In genomic region chr6:170616020-170616554, GRCh38 we compare ENCODE assay signal across 1 cellular context.
TF ChIP-seq lines count a peak whose summit lies in the region.

No MANE protein-coding gene starts in this region.

TF ChIP-seq in K562, 482 proteins besides CTCF, POLR2A, EP300 and RAD21 (continued from another document):
- TF ChIP-seq TAF9B (IDR thresholded peaks at IDR 0.05; ENCODE audit: partially characterized antibody) (peak; percentile 25), NFRKB (IDR thresholded peaks at IDR 0.05; ENCODE audit: low read depth) (peak; percentile 83; the same call in 1 of the 2 replicates), ZNF316 (IDR thresholded peaks at IDR 0.05) (peak; percentile 55; the same call in 1 of the 2 replicates), MAFG (tag; conservative IDR thresholded peaks at IDR 0.05) (peak; percentile 63), BRD9 (IDR thresholded peaks at IDR 0.05; ENCODE audit: low read depth, partially characterized antibody) (peak; percentile 38), MLLT1 (IDR thresholded peaks at IDR 0.05) (peak; percentile 55 to 63; a peak in 1 of 4 replicates), NFE2L1 (tag; IDR thresholded peaks at IDR 0.05; ENCODE audit: borderline replicate concordance, low read depth) (peak; percentile 22; the same call in 1 of the 2 replicates)
- TF ChIP-seq, protein P1, sequence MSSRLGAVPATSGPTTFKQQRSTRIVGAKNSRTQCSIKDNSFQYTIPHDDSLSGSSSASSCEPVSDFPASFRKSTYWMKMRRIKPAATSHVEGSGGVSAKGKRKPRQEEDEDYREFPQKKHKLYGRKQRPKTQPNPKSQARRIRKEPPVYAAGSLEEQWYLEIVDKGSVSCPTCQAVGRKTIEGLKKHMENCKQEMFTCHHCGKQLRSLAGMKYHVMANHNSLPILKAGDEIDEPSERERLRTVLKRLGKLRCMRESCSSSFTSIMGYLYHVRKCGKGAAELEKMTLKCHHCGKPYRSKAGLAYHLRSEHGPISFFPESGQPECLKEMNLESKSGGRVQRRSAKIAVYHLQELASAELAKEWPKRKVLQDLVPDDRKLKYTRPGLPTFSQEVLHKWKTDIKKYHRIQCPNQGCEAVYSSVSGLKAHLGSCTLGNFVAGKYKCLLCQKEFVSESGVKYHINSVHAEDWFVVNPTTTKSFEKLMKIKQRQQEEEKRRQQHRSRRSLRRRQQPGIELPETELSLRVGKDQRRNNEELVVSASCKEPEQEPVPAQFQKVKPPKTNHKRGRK (tag; IDR thresholded peaks at IDR 0.05): 0 out of 2 replicates have a peak, but pooled peaks have one; percentile 17
